Comparison of ENCODE assay signal across 10 cellular contexts in genomic region chr9:3385871-3386270, GRCh38.
A peak's percentile ranks its signal among the peaks of the same experiment; 100 is the strongest.
DNase-seq lines count a peak whose midpoint lies in the region; ATAC-seq and TF ChIP-seq lines count a peak whose summit lies in the region.
"Had no signal": no experiment of that assay in that cellular context is flagged by ENCODE, and none has a peak within 500 bp of the region (broad histone marks: within the 10 kb centered on the region; RNA-seq: fewer than 3 reads in every experiment).

No MANE protein-coding gene starts in this region.

- H3K36me3 ChIP-seq in H7 (replicated peaks; ENCODE audit: control insufficient read depth, insufficient read depth, low read length): no peaks in the 10 kb centered on the region
- H3K36me3 ChIP-seq in gastrocnemius medialis: no peaks in the 10 kb centered on the region

- H3K9me3 Mint-ChIP-seq in activated naive CD8-positive, alpha-beta T cell treated with anti-CD3 and anti-CD28 coated beads for 36 hours: peaks cover 26% of the 10 kb centered on the region

- intact Hi-C loops in gastrocnemius medialis (cut with DNase I; ENCODE audit: low total_unique reads): no loop called here

- H3K4me1 Mint-ChIP-seq in activated naive CD8-positive, alpha-beta T cell treated with anti-CD3 and anti-CD28 coated beads for 36 hours: peaks cover 48% of the 10 kb centered on the region

- H3K4me3 ChIP-seq in H7 (ENCODE audit: insufficient read depth, low read depth, low read length): no peak overlapping the region
- H3K4me3 ChIP-seq in gastrocnemius medialis: no peak overlapping the region

- ATAC-seq in GM18499 (IDR thresholded peaks at IDR 0.05; ENCODE audit: insufficient read depth, unreplicated experiment) (peak; percentile 94), GM21390 (IDR thresholded peaks at IDR 0.05; ENCODE audit: unreplicated experiment) (peak; percentile 98), HG03342 (IDR thresholded peaks at IDR 0.05; ENCODE audit: unreplicated experiment) (peak; percentile 92), gastrocnemius medialis (no peak)
- ATAC-seq: Panc1 had no signal

- peak; percentile 50 for DNase-seq in activated naive CD8-positive, alpha-beta T cell treated with anti-CD3 and anti-CD28 coated beads for 36 hours
- DNase-seq in H7 (no peak), NCI-H526 (lab: John Stamatoyannopoulos, UW) (no peak), gastrocnemius medialis (no peak), occipital lobe (lab: John Stamatoyannopoulos, UW) (no peak)
- DNase-seq: retina had no signal

- in situ Hi-C loops in gastrocnemius medialis (cut with MboI; ENCODE audit: low sequenced_read_pairs in 4 of 4): no loop called here

- peak overlapping the region; percentile 22 for H3K4me3 Mint-ChIP-seq in activated naive CD8-positive, alpha-beta T cell treated with anti-CD3 and anti-CD28 coated beads for 36 hours

- no peak for TF ChIP-seq CTCF in gastrocnemius medialis (IDR thresholded peaks at IDR 0.05 in 4 of 5, conservative IDR thresholded peaks at IDR 0.05 in 1 of 5)

- H3K27me3 ChIP-seq in H7 (ENCODE audit: control insufficient read depth, insufficient read depth, low read length): no peaks in the 10 kb centered on the region
- H3K27me3 ChIP-seq in gastrocnemius medialis: no peaks in the 10 kb centered on the region

- no peaks in the 10 kb centered on the region for H3K27me3 Mint-ChIP-seq in activated naive CD8-positive, alpha-beta T cell treated with anti-CD3 and anti-CD28 coated beads for 36 hours

- no peaks in the 10 kb centered on the region for H3K4me1 ChIP-seq in gastrocnemius medialis

- no peak for TF ChIP-seq POLR2A in gastrocnemius medialis (IDR thresholded peaks at IDR 0.05)

- H3K36me3 Mint-ChIP-seq in activated naive CD8-positive, alpha-beta T cell treated with anti-CD3 and anti-CD28 coated beads for 36 hours: peaks cover 57% of the 10 kb centered on the region

- H3K27ac Mint-ChIP-seq in activated naive CD8-positive, alpha-beta T cell treated with anti-CD3 and anti-CD28 coated beads for 36 hours: peak overlapping the region; percentile 74

- no peak overlapping the region for H3K27ac ChIP-seq in gastrocnemius medialis

- no peaks in the 10 kb centered on the region for H3K9me3 ChIP-seq in gastrocnemius medialis

Comparison
In these comparisons a context has a peak if more than half of its experiments do, and no peak if none do; other contexts are left out.
1. ATAC-seq: peak in GM18499 (single experiment), GM21390 (single experiment) and HG03342 (single experiment); none in gastrocnemius medialis (0 of 2).